In genomic region chr11:19766206-19766605, GRCh38 we compare ENCODE assay signal across 17 cellular contexts. TPM values are rescaled to one million over a fixed set of nuclear protein-coding genes. Genes with fewer than 3 reads are reported as not detected.
DNase-seq lines count a peak whose midpoint lies in the region; ATAC-seq, FAIRE-seq and TF ChIP-seq lines count a peak whose summit lies in the region.
"Had no signal": no experiment of that assay in that cellular context is flagged by ENCODE, and none has a peak within 500 bp of the region (broad histone marks: within the 10 kb centered on the region; RNA-seq: fewer than 3 reads in every experiment).

No MANE protein-coding gene starts in this region.

- H3K27me3 Mint-ChIP-seq in CD4-positive, alpha-beta memory T cell = peaks cover 5 to 6% of the 10 kb centered on the region in 2 donors
- H3K27me3 Mint-ChIP-seq in stimulated activated naive CD8-positive, alpha-beta T cell treated with anti-CD3 and anti-CD28 coated beads, Interleukin-15, amount 100 ng/mL, for 72 hours = peaks cover 34% of the 10 kb centered on the region

- H2AFZ ChIP-seq in hepatocyte = no peak overlapping the region

- no peak overlapping the region for H3K4me2 ChIP-seq in hepatocyte

- H3K27ac ChIP-seq in hepatocyte = no peak overlapping the region
- no peak overlapping the region for H3K27ac ChIP-seq in CD4-positive, alpha-beta memory T cell (ENCODE audit: low read depth, low read length)
- no peak overlapping the region for H3K27ac ChIP-seq in kidney (ENCODE audit: low read depth in 2 of 2, low read length in 2 of 2)
- H3K27ac ChIP-seq: gastroesophageal sphincter, SK-N-MC had no signal

- H3K36me3 ChIP-seq in hepatocyte (replicated peaks; ENCODE audit: insufficient read depth, low read depth) (no peaks in the 10 kb centered on the region), kidney (ENCODE audit: control insufficient read depth in 1 of 2, insufficient read depth in 2 of 2, low read length in 2 of 2) (no peaks in the 10 kb centered on the region)
- H3K36me3 ChIP-seq in CD4-positive, alpha-beta memory T cell (ENCODE audit: insufficient read depth, low read length) = no peaks in the 10 kb centered on the region
- H3K36me3 ChIP-seq: gastroesophageal sphincter had no signal

- no peaks in the 10 kb centered on the region for H3K79me2 ChIP-seq in hepatocyte

- DNase-seq in AG08395 (ENCODE audit: low spot score) (peak; percentile 46), HTR-8/SVneo (ENCODE audit: insufficient read length, low spot score) (peak; percentile 12), cerebellar cortex (ENCODE audit: low spot score) (peak; percentile 37), hepatocyte (ENCODE audit: low spot score) (peak; percentile 57), NCI-H1694 (lab: John Stamatoyannopoulos, UW) (no peak), kidney (no peak)
- DNase-seq in CD4-positive, alpha-beta memory T cell = no peak
- no peak for DNase-seq in stimulated activated naive CD8-positive, alpha-beta T cell treated with anti-CD3 and anti-CD28 coated beads, Interleukin-15, amount 100 ng/mL, for 72 hours
- DNase-seq: activated CD4-positive, alpha-beta T cell treated with anti-CD3 and anti-CD28 coated beads, Interleukin-2, amount 10 ng/mL, durations not matched to agents 7 days and 5 days; central memory CD4-positive, alpha-beta T cell; NCI-H146; NCI-H69; OCI-M1 had no signal

- H3K4me3 Mint-ChIP-seq in CD4-positive, alpha-beta memory T cell = no peak overlapping the region
- H3K4me3 Mint-ChIP-seq in stimulated activated naive CD8-positive, alpha-beta T cell treated with anti-CD3 and anti-CD28 coated beads, Interleukin-15, amount 100 ng/mL, for 72 hours = no peak overlapping the region
- H3K4me3 Mint-ChIP-seq: activated CD4-positive, alpha-beta T cell treated with anti-CD3 and anti-CD28 coated beads, Interleukin-2, amount 10 ng/mL, durations not matched to agents 7 days and 5 days; activated naive CD8-positive, alpha-beta T cell had no signal

- no peak for FAIRE-seq in HTR-8/SVneo (lab: Jason Lieb, UNC)
- no peak for FAIRE-seq in kidney (lab: Jason Lieb, UNC)

- H3K4me1 ChIP-seq in hepatocyte (ENCODE audit: insufficient read depth) (peaks cover 11% of the 10 kb centered on the region), kidney (ENCODE audit: control insufficient read depth in 1 of 2, insufficient read depth in 1 of 2, low read depth in 1 of 2, low read length in 2 of 2) (no peaks in the 10 kb centered on the region)
- no peaks in the 10 kb centered on the region for H3K4me1 ChIP-seq in CD4-positive, alpha-beta memory T cell (ENCODE audit: insufficient read depth, low read length)

- H3K4me1 Mint-ChIP-seq in CD4-positive, alpha-beta memory T cell = no peaks in the 10 kb centered on the region
- H3K4me1 Mint-ChIP-seq in stimulated activated naive CD8-positive, alpha-beta T cell treated with anti-CD3 and anti-CD28 coated beads, Interleukin-15, amount 100 ng/mL, for 72 hours = no peaks in the 10 kb centered on the region

- H3K9me3 Mint-ChIP-seq in CD4-positive, alpha-beta memory T cell = peaks cover 0 to 2% (median 0%) of the 10 kb centered on the region in 8 donors
- H3K9me3 Mint-ChIP-seq in stimulated activated naive CD8-positive, alpha-beta T cell treated with anti-CD3 and anti-CD28 coated beads, Interleukin-15, amount 100 ng/mL, for 72 hours = no peaks in the 10 kb centered on the region
- H3K9me3 Mint-ChIP-seq: activated CD4-positive, alpha-beta T cell treated with anti-CD3 and anti-CD28 coated beads, Interleukin-2, amount 10 ng/mL, durations not matched to agents 7 days and 5 days had no signal

- WGBS in hepatocyte (ENCODE audit: low lambda C conversion rate, missing lambda C conversion rate) = 70% methylated on average over 3 of the region's 3 CpGs

- POLR2A ChIA-PET in CD4-positive, alpha-beta memory T cell (lab: Charles Lee; ENCODE audit: partially characterized antibody) = no interaction called here

- H3K27me3 ChIP-seq in hepatocyte = no peaks in the 10 kb centered on the region
- H3K27me3 ChIP-seq in CD4-positive, alpha-beta memory T cell (ENCODE audit: insufficient read depth, low read length) = no peaks in the 10 kb centered on the region
- H3K27me3 ChIP-seq: gastroesophageal sphincter had no signal

- no peaks in the 10 kb centered on the region for H3K36me3 Mint-ChIP-seq in CD4-positive, alpha-beta memory T cell
- H3K36me3 Mint-ChIP-seq: activated naive CD8-positive, alpha-beta T cell had no signal

- H3K27ac Mint-ChIP-seq in CD4-positive, alpha-beta memory T cell = no peak overlapping the region
- no peak overlapping the region for H3K27ac Mint-ChIP-seq in stimulated activated naive CD8-positive, alpha-beta T cell treated with anti-CD3 and anti-CD28 coated beads, Interleukin-15, amount 100 ng/mL, for 72 hours
- H3K27ac Mint-ChIP-seq: activated CD4-positive, alpha-beta T cell treated with anti-CD3 and anti-CD28 coated beads, Interleukin-2, amount 10 ng/mL, durations not matched to agents 7 days and 5 days; activated naive CD8-positive, alpha-beta T cell had no signal

- TF ChIP-seq CTCF in hepatocyte (IDR thresholded peaks at IDR 0.05; ENCODE audit: poor library complexity) = no peak
- TF ChIP-seq CTCF in kidney (IDR thresholded peaks at IDR 0.05; ENCODE audit: borderline replicate concordance, extremely low read depth, insufficient read depth) = no peak

- no peak overlapping the region for H3K9ac ChIP-seq in kidney (ENCODE audit: low read length in 2 of 2)

- intact Hi-C loops in CD4-positive, alpha-beta memory T cell (cut with micrococcal nuclease) = no loop called here
- intact Hi-C loops in kidney (cut with DNase I) = no loop called here

- ATAC-seq in stimulated activated naive CD8-positive, alpha-beta T cell treated with anti-CD3 and anti-CD28 coated beads, Interleukin-15, amount 100 ng/mL, for 72 hours = no peak
- ATAC-seq: gastroesophageal sphincter, sciatic nerve had no signal

- no peaks in the 10 kb centered on the region for H3K9me3 ChIP-seq in hepatocyte (ENCODE audit: low read depth)
- no peaks in the 10 kb centered on the region for H3K9me3 ChIP-seq in CD4-positive, alpha-beta memory T cell (ENCODE audit: control insufficient read depth in 1 of 2, low read length in 2 of 2)
- H3K9me3 ChIP-seq in kidney (ENCODE audit: control insufficient read depth in 1 of 2, low read length in 2 of 2) = no peaks in the 10 kb centered on the region
- H3K9me3 ChIP-seq: gastroesophageal sphincter had no signal

- CTCF ChIA-PET in CD4-positive, alpha-beta memory T cell (lab: Charles Lee; ENCODE audit: partially characterized antibody) = interaction anchor here (1.1 kb wide), 1 partner anchor 12 kb away, joined by 3 read pairs; no protein-coding TSS in a partner anchor

- H3K4me3 ChIP-seq in hepatocyte (no peak overlapping the region), kidney (ENCODE audit: low read length in 2 of 2) (no peak overlapping the region)
- H3K4me3 ChIP-seq in CD4-positive, alpha-beta memory T cell (ENCODE audit: low read length in 2 of 2) = no peak overlapping the region
- H3K4me3 ChIP-seq: gastroesophageal sphincter, SK-N-MC had no signal

- H4K20me1 ChIP-seq in hepatocyte (ENCODE audit: insufficient read depth, poor library complexity, severe bottlenecking) = no peaks in the 10 kb centered on the region

- H3K9me2 ChIP-seq in hepatocyte (replicated peaks; ENCODE audit: insufficient read depth) = no peaks in the 10 kb centered on the region

RNA-seq across cellular contexts. Expression of gene NAV2, which starts 53.6 kb away (rescaled TPM):
- 18.1 and 30.8 TPM in 2 replicates for total RNA-seq in hepatocyte
- polyA plus RNA-seq in hepatocyte = 23.7 and 38.1 TPM in 2 replicates
- 1 to 10 TPM; 4.2 to 6.2 TPM for total RNA-seq in CD4-positive, alpha-beta memory T cell
- 1 to 10 TPM in 1 of 2 donors, not detected in 1; 1.1 TPM for polyA plus RNA-seq in CD4-positive, alpha-beta memory T cell
- 37.7 TPM for total RNA-seq in kidney
- polyA plus RNA-seq in kidney (ENCODE audit: insufficient read depth, low read depth, low replicate concordance) = 5.9 TPM

Comparison
In these comparisons a context has a peak if more than half of its experiments do, and no peak if none do; other contexts are left out.
1. DNase-seq: peak in AG08395 (single experiment), HTR-8/SVneo (single experiment), cerebellar cortex (single experiment) and hepatocyte (single experiment); none in CD4-positive, alpha-beta memory T cell (0 of 5), NCI-H1694 (single experiment), kidney (single experiment) and stimulated activated naive CD8-positive, alpha-beta T cell treated with anti-CD3 and anti-CD28 coated beads, Interleukin-15, amount 100 ng/mL, for 72 hours (0 of 2).